ENCODE assay signal across 8 cellular contexts in genomic region chr6:24721461-24722215, GRCh38. TPM values are rescaled to one million over a fixed set of nuclear protein-coding genes. Genes with fewer than 3 reads are reported as not detected.
DNase-seq lines count a peak whose midpoint lies in the region; ATAC-seq and TF ChIP-seq lines count a peak whose summit lies in the region.

No MANE protein-coding gene starts in this region.

- peak in 3 of 4 experiments; percentile 87 to 94 (median 88) for DNase-seq in activated CD4-positive, CD25-positive, alpha-beta regulatory T cell (lab: John Stamatoyannopoulos, UW)
- DNase-seq in activated CD4-positive, CD25-positive, alpha-beta regulatory T cell treated with anti-CD3 and anti-CD28 coated beads, Interleukin-2, amount 50 U/mL, for 72 hours = no peak
- peak; percentile 82 for DNase-seq in activated gamma-delta T cell treated with Interleukin-2 at 50 U/mL for 16 hours
- no peak for DNase-seq in Right ventricle myocardium superior
- peak; percentile 88 for DNase-seq in prostate gland (ENCODE audit: low spot score)
- no peak for DNase-seq in activated effector memory CD4-positive, alpha-beta T cell treated with Interleukin-2 at 50 U/mL for 16 hours

- WGBS in prostate gland = 5% methylated on average over 26 of the region's 26 CpGs

- H3K9me3 ChIP-seq in prostate gland = no peaks in the 10 kb centered on the region

- H3K27ac ChIP-seq in prostate gland = peak overlapping the region; percentile 98 to 100

- intact Hi-C loops in Right ventricle myocardium superior (cut with DNase I) (loop anchor here (10.0 kb wide), 1 partner anchor 53 kb away; the partner anchor contains the start of gene GMNN), prostate gland (cut with DNase I) (loop anchor here (2.0 to 5.0 kb wide), 2 partner anchors 51 to 55 kb away; partner anchors contain the start of genes ACOT13, GMNN and TDP2)

- peak; percentile 72 for TF ChIP-seq POLR2A in prostate gland (IDR thresholded peaks at IDR 0.05)

- no peaks in the 10 kb centered on the region for H3K36me3 ChIP-seq in prostate gland

- TF ChIP-seq RAD21 in Ishikawa (IDR thresholded peaks at IDR 0.05; ENCODE audit: low read depth) = no peak

- peak overlapping the region; percentile 51 to 87 for H3K4me3 ChIP-seq in prostate gland

- H3K27me3 ChIP-seq in prostate gland (replicated peaks; ENCODE audit: insufficient read depth) = no peaks in the 10 kb centered on the region

- no peak for TF ChIP-seq EP300 in Ishikawa (IDR thresholded peaks at IDR 0.05; ENCODE audit: borderline replicate concordance)

- TF ChIP-seq CTCF in prostate gland (IDR thresholded peaks at IDR 0.05) = no peak

- peak; percentile 33 for ATAC-seq in GM21786 (IDR thresholded peaks at IDR 0.05; ENCODE audit: unreplicated experiment)
- peak; percentile 71 for ATAC-seq in Right ventricle myocardium superior (ENCODE audit: poor library complexity)

- H3K4me1 ChIP-seq in prostate gland (replicated peaks) = no peaks in the 10 kb centered on the region

TF ChIP-seq in Ishikawa, 13 proteins besides CTCF, POLR2A, EP300 and RAD21:
- no peak for TF ChIP-seq ZBTB7A (IDR thresholded peaks at IDR 0.05; ENCODE audit: low read depth)
- TF ChIP-seq MAX (IDR thresholded peaks at IDR 0.05) = peak; percentile 100
- no peak for TF ChIP-seq REST (IDR thresholded peaks at IDR 0.05; ENCODE audit: low read depth)
- peak; percentile 80 for TF ChIP-seq USF1 (IDR thresholded peaks at IDR 0.05)
- 0 out of 2 replicates have a peak, but pooled peaks have one; percentile 19 for TF ChIP-seq TAF1 (IDR thresholded peaks at IDR 0.05; ENCODE audit: low read depth)
- no peak for TF ChIP-seq TCF12 (IDR thresholded peaks at IDR 0.05; ENCODE audit: low read depth)
- TF ChIP-seq TEAD4 (IDR thresholded peaks at IDR 0.05) = no peak
- TF ChIP-seq EGR1 (IDR thresholded peaks at IDR 0.05) = no peak
- TF ChIP-seq YY1 (IDR thresholded peaks at IDR 0.05; ENCODE audit: low read depth) = no peak
- TF ChIP-seq NFIC (IDR thresholded peaks at IDR 0.05) = no peak
- no peak for TF ChIP-seq CEBPB (IDR thresholded peaks at IDR 0.05)
- no peak for TF ChIP-seq FOXM1 (IDR thresholded peaks at IDR 0.05; ENCODE audit: borderline replicate concordance, low read depth)
- no peak for TF ChIP-seq CREB1 (IDR thresholded peaks at IDR 0.05; ENCODE audit: low read depth)

RNA-seq across cellular contexts. Expression of gene C6orf62, which starts 2.7 kb away (rescaled TPM):
- total RNA-seq in Right ventricle myocardium superior (37.6 TPM), prostate gland (100 to 1,000 TPM in 1 of 2 donors, 10 to 100 TPM in 1; 95.1 to 115 TPM)

RNA-seq across cellular contexts. Expression of gene GMNN, which starts 53.1 kb away (rescaled TPM):
- total RNA-seq in Right ventricle myocardium superior (7.1 TPM), prostate gland (100 to 1,000 TPM in 1 of 2 donors, 1 to 10 TPM in 1; 9.0 to 129 TPM)

RNA-seq across cellular contexts. Expression of gene ACOT13, which starts 54.8 kb away (rescaled TPM):
- 74.3 TPM for total RNA-seq in Right ventricle myocardium superior
- total RNA-seq in prostate gland = 10 to 100 TPM in 1 of 2 donors, 1 to 10 TPM in 1; 8.8 to 15.9 TPM

RNA-seq across cellular contexts. Expression of gene TDP2, which starts 54.9 kb away (rescaled TPM):
- total RNA-seq in Right ventricle myocardium superior = 20.3 TPM
- 100 to 1,000 TPM in 1 of 2 donors, 10 to 100 TPM in 1; 46.1 to 126 TPM for total RNA-seq in prostate gland

Comparison
In these comparisons a context has a peak if more than half of its experiments do, and no peak if none do; other contexts are left out.
1. DNase-seq: peak in activated CD4-positive, CD25-positive, alpha-beta regulatory T cell (3 of 4), activated gamma-delta T cell treated with Interleukin-2 at 50 U/mL for 16 hours (single experiment) and prostate gland (single experiment); none in activated CD4-positive, CD25-positive, alpha-beta regulatory T cell treated with anti-CD3 and anti-CD28 coated beads, Interleukin-2, amount 50 U/mL, for 72 hours (single experiment), Right ventricle myocardium superior (single experiment) and activated effector memory CD4-positive, alpha-beta T cell treated with Interleukin-2 at 50 U/mL for 16 hours (single experiment).